In genomic region chr4:2262145-2262943, GRCh38 we compare ENCODE assay signal across 8 cellular contexts. TPM values are rescaled to one million over a fixed set of nuclear protein-coding genes. Genes with fewer than 3 reads are reported as not detected.
DNase-seq lines count a peak whose midpoint lies in the region; ATAC-seq and TF ChIP-seq lines count a peak whose summit lies in the region.

No MANE protein-coding gene starts in this region.

- peak; percentile 36 for TF ChIP-seq POLR2A in breast epithelium (IDR thresholded peaks at IDR 0.05)

- H3K27me3 ChIP-seq in breast epithelium (no peaks in the 10 kb centered on the region), skeletal muscle satellite cell (ENCODE audit: control insufficient read depth, insufficient read depth, low read length) (no peaks in the 10 kb centered on the region)

- H3K9me3 ChIP-seq in breast epithelium (no peaks in the 10 kb centered on the region), iPS-18c (ENCODE audit: control insufficient read depth, insufficient read depth, low read length) (no peaks in the 10 kb centered on the region), skeletal muscle satellite cell (replicated peaks; ENCODE audit: low read length) (no peaks in the 10 kb centered on the region)

- intact Hi-C loops in breast epithelium (cut with DNase I; ENCODE audit: low total_unique reads): no loop called here

- H3K27ac ChIP-seq in VCaP (peak overlapping the region; percentile 91), breast epithelium (peak overlapping the region; percentile 86 to 96)

- H3K4me3 ChIP-seq in AG04449 (ENCODE audit: low read depth, low read length) (peak overlapping the region; percentile 64), breast epithelium (peak overlapping the region; percentile 90 to 99 (median 91)), iPS-18c (ENCODE audit: insufficient read depth, low read depth, low read length) (peak overlapping the region; percentile 65), skeletal muscle satellite cell (ENCODE audit: low read length) (peak overlapping the region; percentile 95)

- H3K9ac ChIP-seq in skeletal muscle satellite cell (ENCODE audit: low read depth, low read length): peak overlapping the region; percentile 89

- H3K36me3 ChIP-seq in breast epithelium (no peaks in the 10 kb centered on the region), skeletal muscle satellite cell (ENCODE audit: insufficient read depth, low read length) (peaks cover 27% of the 10 kb centered on the region)

- POLR2A ChIA-PET in AG04449 (lab: Yijun Ruan, JAX): interaction anchor here (0.7 to 1.3 kb wide), 12 partner anchors 9 to 207 kb away, joined by 3 to 12 read pairs (median 4); partner anchors contain the start of genes HAUS3, POLN and RNF4

- ATAC-seq in GM18873 (IDR thresholded peaks at IDR 0.05; ENCODE audit: low FRiP score, unreplicated experiment) (peak; percentile 90), HG03135 (IDR thresholded peaks at IDR 0.05; ENCODE audit: unreplicated experiment) (peak; percentile 88)

- peak overlapping the region; percentile 89 for H3K4me2 ChIP-seq in skeletal muscle satellite cell (ENCODE audit: low read length)

- DNase-seq in AG04449 (ENCODE audit: low read depth, low spot score) (peak; percentile 96), NCI-H2196 (lab: John Stamatoyannopoulos, UW; ENCODE audit: unreplicated experiment) (peak; percentile 97), breast epithelium (ENCODE audit: low spot score in 2 of 2) (peak; percentile 99 to 100)

- CTCF ChIA-PET in AG04449 (lab: Yijun Ruan, JAX): interaction anchor here (0.9 to 1.5 kb wide), 2 partner anchors 151 to 178 kb away, joined by 3 to 9 read pairs; no protein-coding TSS in a partner anchor

- TF ChIP-seq CTCF in AG04449 (IDR thresholded peaks at IDR 0.05; ENCODE audit: insufficient read depth, low read length, missing control alignments) (no peak), VCaP (conservative IDR thresholded peaks at IDR 0.05) (no peak), breast epithelium (IDR thresholded peaks at IDR 0.05) (no peak)

- H3K4me1 ChIP-seq in breast epithelium: peaks cover 11 to 16% of the 10 kb centered on the region in 2 donors
- H3K4me1 ChIP-seq in skeletal muscle satellite cell (ENCODE audit: control insufficient read depth, insufficient read depth, low read length): peaks cover 58% of the 10 kb centered on the region

RNA-seq across cellular contexts. Expression of gene MXD4, which starts 0.4 kb away (rescaled TPM):
- total RNA-seq in breast epithelium: 10 to 100 TPM; 34.7 to 55.8 (median 37.9) TPM
- 38.9 and 43.9 TPM in 2 replicates for total RNA-seq in skeletal muscle satellite cell (2012; rRNA removed)

RNA-seq across cellular contexts. Expression of gene HAUS3, which starts 20.4 kb away (rescaled TPM):
- total RNA-seq in breast epithelium: 10 to 100 TPM; 14.1 to 19.6 (median 17.4) TPM
- total RNA-seq in skeletal muscle satellite cell (2012; rRNA removed): 10.9 and 14.0 TPM in 2 replicates

RNA-seq across cellular contexts. Expression of gene POLN, which starts 20.4 kb away (rescaled TPM):
- 1 to 10 TPM; 3.3 to 4.7 (median 4.3) TPM for total RNA-seq in breast epithelium
- total RNA-seq in skeletal muscle satellite cell (2012; rRNA removed): 2.0 and 2.8 TPM in 2 replicates

Comparison
In these comparisons a context has a peak if more than half of its experiments do, and no peak if none do; other contexts are left out.
1. Peak in every context shown above with its lines: DNase-seq, ATAC-seq, H3K4me3 ChIP-seq and H3K27ac ChIP-seq.